ENCODE assay signal across 2 cellular contexts in the genomic region with DNA sequence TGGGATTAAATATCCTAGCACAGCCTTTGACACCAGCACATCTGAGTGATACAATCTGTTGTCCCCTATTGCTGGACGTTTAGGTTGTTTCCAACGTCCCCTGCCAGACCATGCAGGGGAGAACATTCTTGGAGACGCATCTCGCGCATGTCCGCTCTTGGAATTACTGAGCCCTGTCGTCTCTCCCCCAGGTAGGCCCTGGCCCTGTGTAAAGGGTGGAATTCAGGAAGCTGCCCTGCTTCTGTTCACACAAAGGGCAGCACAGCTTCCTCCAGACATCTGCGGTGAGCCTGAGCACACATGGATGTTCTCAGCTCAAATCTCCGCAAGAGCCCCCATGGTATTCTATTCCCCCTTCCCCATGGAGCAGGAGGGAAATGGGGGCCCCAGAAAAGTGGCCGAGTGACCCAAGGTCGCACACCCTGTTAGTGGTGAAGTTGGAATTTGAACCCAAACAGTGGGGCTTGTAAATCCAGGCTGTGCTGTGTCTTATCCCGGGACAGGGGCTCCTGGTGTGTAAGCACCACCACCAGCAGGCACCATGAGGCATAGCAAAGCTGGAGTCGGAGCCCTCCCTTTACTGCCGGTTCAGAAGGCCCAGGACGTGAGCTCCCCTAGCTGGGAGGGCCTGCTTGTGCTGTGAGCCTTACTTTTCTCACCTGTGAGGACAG.
TF ChIP-seq lines count a peak whose summit lies in the region.

No MANE protein-coding gene starts in this region.

TF ChIP-seq in H1, 55 proteins besides CTCF, POLR2A, EP300 and RAD21:
- TF ChIP-seq JUN (IDR thresholded peaks at IDR 0.05; ENCODE audit: low read depth, low read length) (no peak), RBBP5 (IDR thresholded peaks at IDR 0.05; ENCODE audit: borderline replicate concordance, low read depth, low read length) (no peak), EGR1 (IDR thresholded peaks at IDR 0.05; ENCODE audit: borderline replicate concordance, low read depth, low read length) (no peak)
- TF ChIP-seq, protein P1, sequence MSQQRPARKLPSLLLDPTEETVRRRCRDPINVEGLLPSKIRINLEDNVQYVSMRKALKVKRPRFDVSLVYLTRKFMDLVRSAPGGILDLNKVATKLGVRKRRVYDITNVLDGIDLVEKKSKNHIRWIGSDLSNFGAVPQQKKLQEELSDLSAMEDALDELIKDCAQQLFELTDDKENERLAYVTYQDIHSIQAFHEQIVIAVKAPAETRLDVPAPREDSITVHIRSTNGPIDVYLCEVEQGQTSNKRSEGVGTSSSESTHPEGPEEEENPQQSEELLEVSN (IDR thresholded peaks at IDR 0.05), result 0 out of 2 replicates have a peak, but pooled peaks have one; percentile 8

TF ChIP-seq in neural cell, 6 proteins besides CTCF, POLR2A, EP300 and RAD21:
- no peak for TF ChIP-seq POLR2AphosphoS5 (IDR thresholded peaks at IDR 0.05)
- TF ChIP-seq MXI1 (conservative IDR thresholded peaks at IDR 0.05; ENCODE audit: poor library complexity, severe bottlenecking), result no peak
- TF ChIP-seq, protein P2, sequence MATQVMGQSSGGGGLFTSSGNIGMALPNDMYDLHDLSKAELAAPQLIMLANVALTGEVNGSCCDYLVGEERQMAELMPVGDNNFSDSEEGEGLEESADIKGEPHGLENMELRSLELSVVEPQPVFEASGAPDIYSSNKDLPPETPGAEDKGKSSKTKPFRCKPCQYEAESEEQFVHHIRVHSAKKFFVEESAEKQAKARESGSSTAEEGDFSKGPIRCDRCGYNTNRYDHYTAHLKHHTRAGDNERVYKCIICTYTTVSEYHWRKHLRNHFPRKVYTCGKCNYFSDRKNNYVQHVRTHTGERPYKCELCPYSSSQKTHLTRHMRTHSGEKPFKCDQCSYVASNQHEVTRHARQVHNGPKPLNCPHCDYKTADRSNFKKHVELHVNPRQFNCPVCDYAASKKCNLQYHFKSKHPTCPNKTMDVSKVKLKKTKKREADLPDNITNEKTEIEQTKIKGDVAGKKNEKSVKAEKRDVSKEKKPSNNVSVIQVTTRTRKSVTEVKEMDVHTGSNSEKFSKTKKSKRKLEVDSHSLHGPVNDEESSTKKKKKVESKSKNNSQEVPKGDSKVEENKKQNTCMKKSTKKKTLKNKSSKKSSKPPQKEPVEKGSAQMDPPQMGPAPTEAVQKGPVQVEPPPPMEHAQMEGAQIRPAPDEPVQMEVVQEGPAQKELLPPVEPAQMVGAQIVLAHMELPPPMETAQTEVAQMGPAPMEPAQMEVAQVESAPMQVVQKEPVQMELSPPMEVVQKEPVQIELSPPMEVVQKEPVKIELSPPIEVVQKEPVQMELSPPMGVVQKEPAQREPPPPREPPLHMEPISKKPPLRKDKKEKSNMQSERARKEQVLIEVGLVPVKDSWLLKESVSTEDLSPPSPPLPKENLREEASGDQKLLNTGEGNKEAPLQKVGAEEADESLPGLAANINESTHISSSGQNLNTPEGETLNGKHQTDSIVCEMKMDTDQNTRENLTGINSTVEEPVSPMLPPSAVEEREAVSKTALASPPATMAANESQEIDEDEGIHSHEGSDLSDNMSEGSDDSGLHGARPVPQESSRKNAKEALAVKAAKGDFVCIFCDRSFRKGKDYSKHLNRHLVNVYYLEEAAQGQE (IDR thresholded peaks at IDR 0.05; ENCODE audit: borderline replicate concordance), result no peak
- TF ChIP-seq TAF1 (IDR thresholded peaks at IDR 0.05; ENCODE audit: low read depth), result no peak
- TF ChIP-seq EZH2 (IDR thresholded peaks at IDR 0.05; ENCODE audit: borderline replicate concordance, insufficient read depth, low read length, poor library complexity, severe bottlenecking), result no peak
- no peak for TF ChIP-seq SMC3 (conservative IDR thresholded peaks at IDR 0.05; ENCODE audit: poor library complexity)
TF ChIP-seq in neural cell: peak in this region for 0.
